In genomic region chr7:31991406-31991805, GRCh38 we compare ENCODE assay signal across 22 cellular contexts.
"Had no signal": no experiment of that assay in that cellular context is flagged by ENCODE, and none has a peak within 500 bp of the region (broad histone marks: within the 10 kb centered on the region; RNA-seq: fewer than 3 reads in every experiment).

No MANE protein-coding gene starts in this region.

- ATAC-seq: mucosa of descending colon; naive thymus-derived CD4-positive, alpha-beta T cell; natural killer cell treated with Interleukin-12 subunit alpha and Interleukin-12 subunit beta and Interleukin-15 and Interleukin-18, amount 100 ng/mL, for 72 hours; psoas muscle; right lobe of liver; stimulated activated naive B cell treated with anti-CD40 and anti-IgM and Interleukin-4, amounts not matched to agents 10 μg/mL and 1 μg/mL and 100 μg/mL, for 72 hours; stimulated activated naive CD8-positive, alpha-beta T cell treated with anti-CD3 and anti-CD28 coated beads, Interleukin-15, Interleukin-2, amounts not matched to agents 100 U/mL and 50 U/mL, for 24 hours had no signal

- H3K4me1 ChIP-seq: parathyroid adenoma, psoas muscle, right lobe of liver, stomach, testis, thyroid gland had no signal

- H3K27me3 Mint-ChIP-seq: naive thymus-derived CD4-positive, alpha-beta T cell; natural killer cell treated with Interleukin-12 subunit alpha and Interleukin-12 subunit beta and Interleukin-15 and Interleukin-18, amount 100 ng/mL, for 72 hours; stimulated activated naive B cell treated with anti-CD40 and anti-IgM and Interleukin-4, amounts not matched to agents 10 μg/mL and 1 μg/mL and 100 μg/mL, for 72 hours had no signal

- H3K36me3 Mint-ChIP-seq: naive thymus-derived CD4-positive, alpha-beta T cell; natural killer cell treated with Interleukin-12 subunit alpha and Interleukin-12 subunit beta and Interleukin-15 and Interleukin-18, amount 100 ng/mL, for 72 hours; stimulated activated naive B cell treated with anti-CD40 and anti-IgM and Interleukin-4, amounts not matched to agents 10 μg/mL and 1 μg/mL and 100 μg/mL, for 72 hours had no signal

- H3K9me3 Mint-ChIP-seq: stimulated activated naive B cell treated with anti-CD40 and anti-IgM and Interleukin-4, amounts not matched to agents 10 μg/mL and 1 μg/mL and 100 μg/mL, for 72 hours had no signal

- H3K27ac ChIP-seq: hepatocyte, left ventricle myocardium inferior, parathyroid adenoma, psoas muscle, right lobe of liver, stomach, testis, thyroid gland, transverse colon had no signal

- H3K4me2 ChIP-seq: hepatocyte had no signal

- H3K27me3 ChIP-seq: hepatocyte, right lobe of liver, stomach, testis, thyroid gland, transverse colon, upper lobe of left lung had no signal

- H2AFZ ChIP-seq: hepatocyte, parathyroid adenoma had no signal

- H3K9ac ChIP-seq: parathyroid adenoma had no signal

- H3K79me2 ChIP-seq: hepatocyte, parathyroid adenoma had no signal

- H3K4me3 Mint-ChIP-seq: naive thymus-derived CD4-positive, alpha-beta T cell; natural killer cell treated with Interleukin-12 subunit alpha and Interleukin-12 subunit beta and Interleukin-15 and Interleukin-18, amount 100 ng/mL, for 72 hours; stimulated activated naive B cell treated with anti-CD40 and anti-IgM and Interleukin-4, amounts not matched to agents 10 μg/mL and 1 μg/mL and 100 μg/mL, for 72 hours had no signal

- H3K27ac Mint-ChIP-seq: naive thymus-derived CD4-positive, alpha-beta T cell; natural killer cell treated with Interleukin-12 subunit alpha and Interleukin-12 subunit beta and Interleukin-15 and Interleukin-18, amount 100 ng/mL, for 72 hours; stimulated activated naive B cell treated with anti-CD40 and anti-IgM and Interleukin-4, amounts not matched to agents 10 μg/mL and 1 μg/mL and 100 μg/mL, for 72 hours had no signal

- DNase-seq: islet precursor cell; left ventricle myocardium inferior; midbrain; mucosa of descending colon; naive thymus-derived CD4-positive, alpha-beta T cell; psoas muscle; right lobe of liver; stimulated activated CD4-positive, alpha-beta T cell treated with anti-CD3 and anti-CD28 coated beads, Interleukin-12 subunit alpha, Interleukin-12 subunit beta, amount 100 ng/mL, for 4 hours; stimulated activated CD4-positive, alpha-beta T cell treated with anti-CD3 and anti-CD28 coated beads, Interleukin-15, amount 100 ng/mL, for 24 hours; stimulated activated CD4-positive, alpha-beta T cell treated with anti-CD3 and anti-CD28 coated beads, Interleukin-2, amount 100 ng/mL, for 24 hours; stimulated activated CD4-positive, alpha-beta T cell treated with anti-CD3 and anti-CD28 coated beads, Interleukin-4, amount 100 ng/mL, for 1 hour; stimulated activated naive B cell treated with anti-CD40 and anti-IgM and Interleukin-4, amounts not matched to agents 10 μg/mL and 1 μg/mL and 100 μg/mL, for 72 hours; stimulated activated naive CD8-positive, alpha-beta T cell treated with anti-CD3 and anti-CD28 coated beads, Interleukin-15, Interleukin-2, amounts not matched to agents 100 U/mL and 50 U/mL, for 24 hours; stomach; testis; thyroid gland; transverse colon; upper lobe of left lung had no signal

- H3K4me3 ChIP-seq: hepatocyte, left ventricle myocardium inferior, lung, mucosa of descending colon, psoas muscle, right lobe of liver, stomach, testis, thyroid gland, transverse colon, upper lobe of left lung had no signal

- H3K4me1 Mint-ChIP-seq: naive thymus-derived CD4-positive, alpha-beta T cell; stimulated activated naive B cell treated with anti-CD40 and anti-IgM and Interleukin-4, amounts not matched to agents 10 μg/mL and 1 μg/mL and 100 μg/mL, for 72 hours had no signal

- H3K9me3 ChIP-seq: left ventricle myocardium inferior, mucosa of descending colon, psoas muscle, right lobe of liver, stomach, testis, thyroid gland, transverse colon, upper lobe of left lung had no signal

- H3K36me3 ChIP-seq: left ventricle myocardium inferior, right lobe of liver, stomach, thyroid gland, transverse colon, upper lobe of left lung had no signal
